In the genomic region with DNA sequence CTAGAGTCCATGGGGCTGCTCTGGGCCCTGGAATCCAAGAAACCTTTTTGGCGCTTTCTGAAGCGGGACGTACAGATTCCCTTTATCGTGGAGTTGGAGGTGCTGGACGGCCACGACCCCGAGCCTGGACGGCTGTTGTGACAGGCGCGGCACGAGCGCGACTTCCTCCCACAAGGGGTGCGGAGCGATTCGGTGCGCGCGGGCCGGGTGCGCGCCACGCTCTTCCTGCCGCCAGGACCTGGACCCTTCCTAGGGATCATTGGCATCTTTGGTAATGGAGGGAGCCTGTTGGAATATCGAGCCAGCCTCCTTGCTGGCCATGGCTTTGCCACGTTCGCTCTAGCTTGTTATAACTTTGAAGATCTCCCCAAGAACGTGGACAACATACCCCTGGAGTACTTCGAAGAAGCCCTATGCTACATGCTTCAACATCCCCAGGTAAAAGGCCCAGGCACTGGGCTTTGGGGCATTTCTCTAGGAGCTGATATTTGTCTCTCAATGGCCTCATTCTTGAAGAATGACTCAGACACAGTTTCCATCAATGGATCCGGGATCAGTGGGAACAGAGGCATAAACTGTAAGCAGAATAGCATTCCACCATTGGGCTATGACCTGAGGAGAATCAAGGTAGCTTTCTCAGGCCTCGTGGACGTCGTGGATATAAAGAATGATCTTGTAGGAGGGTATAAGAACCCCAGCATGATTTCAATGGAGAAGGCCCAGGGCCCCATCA, we compare ENCODE assay signal across 10 cellular contexts. TPM values are rescaled to one million over a fixed set of nuclear protein-coding genes. Genes with fewer than 3 reads are reported as not detected.
DNase-seq lines count a peak whose midpoint lies in the region; ATAC-seq, FAIRE-seq and TF ChIP-seq lines count a peak whose summit lies in the region.
"Had no signal": no experiment of that assay in that cellular context is flagged by ENCODE, and none has a peak within 500 bp of the region (broad histone marks: within the 10 kb centered on the region; RNA-seq: fewer than 3 reads in every experiment).

No MANE protein-coding gene starts in this region.

- FAIRE-seq in pancreas (lab: Jason Lieb, UNC), result no peak

- peak overlapping the region; percentile 7 to 49 (median 38) for H3K4me3 ChIP-seq in Peyer's patch
- peak overlapping the region; percentile 34 for H3K4me3 ChIP-seq in fibroblast of pulmonary artery (replicated peaks; ENCODE audit: low read depth, low read length)
- peak overlapping the region in 3 of 4 donors; percentile 10 to 45 (median 24) for H3K4me3 ChIP-seq in pancreas
- H3K4me3 ChIP-seq in OCI-LY7 (ENCODE audit: low read depth, low read length, poor library complexity, severe bottlenecking), result no peak overlapping the region

- TF ChIP-seq POLR2A in Peyer's patch (IDR thresholded peaks at IDR 0.05), result no peak

- H3K9me3 ChIP-seq in Peyer's patch (peaks cover 0 to 8% (median 3%) of the 10 kb centered on the region in 4 donors), pancreas (no peaks in the 10 kb centered on the region), OCI-LY7 (ENCODE audit: low read length) (0 out of 2 replicates have a peak, but pooled peaks cover 4% of the 10 kb centered on the region)

- intact Hi-C loops in CD14-positive monocyte (cut with micrococcal nuclease), result no loop called here
- intact Hi-C loops in pancreas (cut with DNase I), result no loop called here
- intact Hi-C loops in OCI-LY7 (cut with micrococcal nuclease; ENCODE audit: unreplicated experiment), result no loop called here

- H4K20me1 ChIP-seq in OCI-LY7 (ENCODE audit: insufficient read depth, low read length), result no peaks in the 10 kb centered on the region

- peak overlapping the region; percentile 62 to 77 for H3K4me3 Mint-ChIP-seq in CD14-positive monocyte

- POLR2A ChIA-PET in OCI-LY7 (lab: Charles Lee), result no interaction called here

- H3K9me2 ChIP-seq in OCI-LY7 (ENCODE audit: insufficient read depth, low read length), result no peaks in the 10 kb centered on the region

- CTCF ChIA-PET in OCI-LY7 (lab: Charles Lee; ENCODE audit: unreplicated experiment), result no interaction called here

- H3K36me3 Mint-ChIP-seq in CD14-positive monocyte, result peaks cover 6 to 12% of the 10 kb centered on the region in 2 donors

- peaks cover 0 to 15% (median 3%) of the 10 kb centered on the region in 4 donors for H3K4me1 ChIP-seq in Peyer's patch
- H3K4me1 ChIP-seq in pancreas, result peaks cover 0 to 3% (median 0%) of the 10 kb centered on the region in 3 donors
- peaks cover 15% of the 10 kb centered on the region for H3K4me1 ChIP-seq in OCI-LY7 (ENCODE audit: insufficient read depth, low read length, poor library complexity, severe bottlenecking)

- H3K27me3 ChIP-seq in Peyer's patch, result no peaks in the 10 kb centered on the region
- no peaks in the 10 kb centered on the region for H3K27me3 ChIP-seq in pancreas

- no peak for DNase-seq in CD14-positive monocyte (ENCODE audit: low spot score)
- no peak for DNase-seq in Peyer's patch
- DNase-seq in fibroblast of pulmonary artery (ENCODE audit: low read depth), result no peak
- peak in 1 of 6 donors; percentile 36 for DNase-seq in pancreas
- DNase-seq in OCI-LY7 (ENCODE audit: low spot score), result no peak
- DNase-seq in T1000 (lab: John Stamatoyannopoulos, UW), result no peak
- no peak for DNase-seq in COR-L47 (lab: John Stamatoyannopoulos, UW)
- DNase-seq: NCI-H187 treated with DMSO at 0.1 percent for 48 hours; stimulated activated CD4-positive, alpha-beta T cell treated with anti-CD3 and anti-CD28 coated beads, Interleukin-2, amount 100 ng/mL, for 48 hours had no signal

- H3K4me2 ChIP-seq in OCI-LY7 (ENCODE audit: low read length), result no peak overlapping the region

- peaks cover 21 to 31% (median 22%) of the 10 kb centered on the region in 3 donors for H3K27me3 Mint-ChIP-seq in CD14-positive monocyte (ENCODE audit: low read depth in 3 of 3)

- peaks cover 18% of the 10 kb centered on the region for H3K4me1 Mint-ChIP-seq in CD14-positive monocyte

- BruUV-seq in OCI-LY7 (replicated peaks; lab: Mats Ljungman, UMichigan), result no TSS peak

- H3K27ac Mint-ChIP-seq in CD14-positive monocyte, result no peak overlapping the region

- TF ChIP-seq CTCF in CD14-positive monocyte (IDR thresholded peaks at IDR 0.05) (no peak), Peyer's patch (IDR thresholded peaks at IDR 0.05) (no peak), fibroblast of pulmonary artery (IDR thresholded peaks at IDR 0.05; ENCODE audit: low read length, missing control alignments) (no peak), pancreas (IDR thresholded peaks at IDR 0.05) (no peak), OCI-LY7 (conservative IDR thresholded peaks at IDR 0.05; ENCODE audit: low read length) (no peak)

- WGBS in pancreas, 2 donors, result 16 to 20% methylated on average over 33 of the region's 33 CpGs

- H3K9me3 Mint-ChIP-seq in CD14-positive monocyte, result peaks cover 28 to 82% (median 62%) of the 10 kb centered on the region in 7 donors

- ATAC-seq in pancreas (no peak), HG03139 (IDR thresholded peaks at IDR 0.05; ENCODE audit: unreplicated experiment) (no peak)

- H3K36me3 ChIP-seq in Peyer's patch (no peaks in the 10 kb centered on the region), pancreas (no peaks in the 10 kb centered on the region), OCI-LY7 (ENCODE audit: insufficient read depth, low read length) (no peaks in the 10 kb centered on the region; the same call in 1 of the 2 replicates)

- no peak overlapping the region for H2AFZ ChIP-seq in OCI-LY7 (ENCODE audit: low read length)

- no peak overlapping the region for H3K27ac ChIP-seq in Peyer's patch
- no peak overlapping the region for H3K27ac ChIP-seq in pancreas
- no peak overlapping the region for H3K27ac ChIP-seq in OCI-LY7 (ENCODE audit: low read depth, low read length, poor library complexity, severe bottlenecking)

- peaks cover 13% of the 10 kb centered on the region for H3K79me2 ChIP-seq in OCI-LY7 (ENCODE audit: insufficient read depth, low read depth, low read length)

RNA-seq across cellular contexts. Expression of gene ZFP82, which starts 3.5 kb away (rescaled TPM):
- polyA plus RNA-seq in CD14-positive monocyte, result under 1 TPM; 0.33 to 0.46 TPM
- total RNA-seq in Peyer's patch, result 1 to 10 TPM; 1.0 to 9.1 (median 2.8) TPM
- total RNA-seq in pancreas, result 1 to 10 TPM in 5 of 6 donors, under 1 TPM in 1; 0.79 to 3.8 (median 1.2) TPM
- polyA plus RNA-seq in pancreas, result 1 to 10 TPM; 1.1 to 2.7 TPM
- total RNA-seq in OCI-LY7 (2014; rRNA removed; shearing (Covaris generic)), result 13.5 and 14.5 TPM in 2 replicates
- 15.6 and 17.7 TPM in 2 replicates for total RNA-seq in OCI-LY7 (2022)

RNA-seq across cellular contexts. Expression of gene ZFP14, which starts 42.9 kb away (rescaled TPM):
- polyA plus RNA-seq in CD14-positive monocyte (1 to 10 TPM in 1 of 2 donors, under 1 TPM in 1; 0.72 to 1.1 TPM), pancreas (1 to 10 TPM; 1.3 to 2.0 TPM)
- total RNA-seq in Peyer's patch (10 to 100 TPM in 3 of 4 donors, 1 to 10 TPM in 1; 9.7 to 11.6 (median 11.1) TPM), pancreas (1 to 10 TPM in 5 of 6 donors, under 1 TPM in 1; 0.88 to 5.3 (median 2.3) TPM), OCI-LY7 (2022) (6.2 and 7.9 TPM in 2 replicates)
- 4.5 and 5.2 TPM in 2 replicates for total RNA-seq in OCI-LY7 (2014; rRNA removed; shearing (Covaris generic))
